ENCODE assay signal across 1 cellular context in the genomic region with DNA sequence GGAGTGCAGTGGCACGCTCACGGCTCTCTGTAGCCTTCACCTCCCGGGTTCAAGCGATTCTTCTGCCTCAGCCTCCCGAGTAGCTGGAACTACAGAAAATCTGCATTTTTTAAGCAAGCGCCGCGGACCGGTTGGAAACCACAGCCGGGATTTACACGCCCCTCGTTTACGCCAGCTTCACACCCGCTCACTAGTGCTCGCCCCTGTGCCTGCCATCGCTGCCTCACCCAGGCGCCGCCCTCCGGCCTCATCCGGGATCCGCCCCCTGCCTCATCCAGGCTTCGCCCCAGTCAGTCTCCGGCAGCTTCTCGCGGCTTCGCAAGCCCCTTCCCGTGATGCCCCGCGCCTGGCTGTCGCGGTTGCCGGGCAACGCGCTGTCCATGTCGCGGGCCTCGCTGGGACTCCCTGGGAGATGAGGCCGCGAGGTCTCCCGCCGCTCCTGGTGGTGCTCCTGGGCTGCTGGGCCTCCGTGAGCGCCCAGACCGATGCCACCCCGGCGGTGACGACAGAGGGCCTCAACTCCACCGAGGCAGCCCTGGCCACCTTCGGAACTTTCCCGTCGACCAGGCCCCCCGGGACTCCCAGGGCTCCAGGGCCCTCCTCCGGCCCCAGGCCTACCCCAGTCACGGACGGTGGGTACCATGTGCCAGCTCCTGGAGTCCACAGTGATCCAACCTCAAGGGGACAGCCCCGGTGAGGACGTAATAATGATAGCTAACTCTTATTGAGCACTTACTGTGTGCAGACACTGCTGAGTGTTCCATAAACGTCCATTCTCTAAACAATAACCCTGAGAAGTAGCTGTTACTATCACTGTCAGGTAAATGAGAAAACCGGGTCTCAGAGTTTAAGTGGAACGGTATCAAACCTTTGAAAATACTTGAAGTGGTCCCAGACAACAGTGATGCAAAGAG.
TF ChIP-seq lines count a peak whose summit lies in the region.

A gene (plus strand): TSS at position 359 of the 914 bp plus-strand sequence. CDS start 54 bp downstream, at position 413.

TF ChIP-seq in HepG2, 621 proteins besides CTCF, POLR2A, EP300 and RAD21 (continued from another document and continues in another):
- TF ChIP-seq, protein P1, sequence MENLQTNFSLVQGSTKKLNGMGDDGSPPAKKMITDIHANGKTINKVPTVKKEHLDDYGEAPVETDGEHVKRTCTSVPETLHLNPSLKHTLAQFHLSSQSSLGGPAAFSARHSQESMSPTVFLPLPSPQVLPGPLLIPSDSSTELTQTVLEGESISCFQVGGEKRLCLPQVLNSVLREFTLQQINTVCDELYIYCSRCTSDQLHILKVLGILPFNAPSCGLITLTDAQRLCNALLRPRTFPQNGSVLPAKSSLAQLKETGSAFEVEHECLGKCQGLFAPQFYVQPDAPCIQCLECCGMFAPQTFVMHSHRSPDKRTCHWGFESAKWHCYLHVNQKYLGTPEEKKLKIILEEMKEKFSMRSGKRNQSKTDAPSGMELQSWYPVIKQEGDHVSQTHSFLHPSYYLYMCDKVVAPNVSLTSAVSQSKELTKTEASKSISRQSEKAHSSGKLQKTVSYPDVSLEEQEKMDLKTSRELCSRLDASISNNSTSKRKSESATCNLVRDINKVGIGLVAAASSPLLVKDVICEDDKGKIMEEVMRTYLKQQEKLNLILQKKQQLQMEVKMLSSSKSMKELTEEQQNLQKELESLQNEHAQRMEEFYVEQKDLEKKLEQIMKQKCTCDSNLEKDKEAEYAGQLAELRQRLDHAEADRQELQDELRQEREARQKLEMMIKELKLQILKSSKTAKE (CRISPR knock-in tag; IDR thresholded peaks at IDR 0.05; ENCODE audit: borderline replicate concordance): no peak
- TF ChIP-seq PHF8 (CRISPR knock-in tag; IDR thresholded peaks at IDR 0.05): peak; percentile 96
- no peak for TF ChIP-seq ADNP (CRISPR knock-in tag; IDR thresholded peaks at IDR 0.05)
- 0 out of 2 replicates have a peak, but pooled peaks have one; percentile 17 for TF ChIP-seq MED13 (CRISPR knock-in tag; IDR thresholded peaks at IDR 0.05)
- no peak for TF ChIP-seq ZNF878 (CRISPR knock-in tag; IDR thresholded peaks at IDR 0.05)
- peak; percentile 65; the same call in 1 of the 2 replicates for TF ChIP-seq ZNF543 (CRISPR knock-in tag; IDR thresholded peaks at IDR 0.05)
- TF ChIP-seq, protein P2, sequence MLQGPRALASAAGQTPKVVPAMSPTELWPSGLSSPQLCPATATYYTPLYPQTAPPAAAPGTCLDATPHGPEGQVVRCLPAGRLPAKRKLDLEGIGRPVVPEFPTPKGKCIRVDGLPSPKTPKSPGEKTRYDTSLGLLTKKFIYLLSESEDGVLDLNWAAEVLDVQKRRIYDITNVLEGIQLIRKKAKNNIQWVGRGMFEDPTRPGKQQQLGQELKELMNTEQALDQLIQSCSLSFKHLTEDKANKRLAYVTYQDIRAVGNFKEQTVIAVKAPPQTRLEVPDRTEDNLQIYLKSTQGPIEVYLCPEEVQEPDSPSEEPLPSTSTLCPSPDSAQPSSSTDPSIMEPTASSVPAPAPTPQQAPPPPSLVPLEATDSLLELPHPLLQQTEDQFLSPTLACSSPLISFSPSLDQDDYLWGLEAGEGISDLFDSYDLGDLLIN (CRISPR knock-in tag; IDR thresholded peaks at IDR 0.05; ENCODE audit: borderline replicate concordance): no peak
- TF ChIP-seq, protein P3, sequence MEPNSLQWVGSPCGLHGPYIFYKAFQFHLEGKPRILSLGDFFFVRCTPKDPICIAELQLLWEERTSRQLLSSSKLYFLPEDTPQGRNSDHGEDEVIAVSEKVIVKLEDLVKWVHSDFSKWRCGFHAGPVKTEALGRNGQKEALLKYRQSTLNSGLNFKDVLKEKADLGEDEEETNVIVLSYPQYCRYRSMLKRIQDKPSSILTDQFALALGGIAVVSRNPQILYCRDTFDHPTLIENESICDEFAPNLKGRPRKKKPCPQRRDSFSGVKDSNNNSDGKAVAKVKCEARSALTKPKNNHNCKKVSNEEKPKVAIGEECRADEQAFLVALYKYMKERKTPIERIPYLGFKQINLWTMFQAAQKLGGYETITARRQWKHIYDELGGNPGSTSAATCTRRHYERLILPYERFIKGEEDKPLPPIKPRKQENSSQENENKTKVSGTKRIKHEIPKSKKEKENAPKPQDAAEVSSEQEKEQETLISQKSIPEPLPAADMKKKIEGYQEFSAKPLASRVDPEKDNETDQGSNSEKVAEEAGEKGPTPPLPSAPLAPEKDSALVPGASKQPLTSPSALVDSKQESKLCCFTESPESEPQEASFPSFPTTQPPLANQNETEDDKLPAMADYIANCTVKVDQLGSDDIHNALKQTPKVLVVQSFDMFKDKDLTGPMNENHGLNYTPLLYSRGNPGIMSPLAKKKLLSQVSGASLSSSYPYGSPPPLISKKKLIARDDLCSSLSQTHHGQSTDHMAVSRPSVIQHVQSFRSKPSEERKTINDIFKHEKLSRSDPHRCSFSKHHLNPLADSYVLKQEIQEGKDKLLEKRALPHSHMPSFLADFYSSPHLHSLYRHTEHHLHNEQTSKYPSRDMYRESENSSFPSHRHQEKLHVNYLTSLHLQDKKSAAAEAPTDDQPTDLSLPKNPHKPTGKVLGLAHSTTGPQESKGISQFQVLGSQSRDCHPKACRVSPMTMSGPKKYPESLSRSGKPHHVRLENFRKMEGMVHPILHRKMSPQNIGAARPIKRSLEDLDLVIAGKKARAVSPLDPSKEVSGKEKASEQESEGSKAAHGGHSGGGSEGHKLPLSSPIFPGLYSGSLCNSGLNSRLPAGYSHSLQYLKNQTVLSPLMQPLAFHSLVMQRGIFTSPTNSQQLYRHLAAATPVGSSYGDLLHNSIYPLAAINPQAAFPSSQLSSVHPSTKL (CRISPR knock-in tag; IDR thresholded peaks at IDR 0.05): no peak
- TF ChIP-seq, protein P4, sequence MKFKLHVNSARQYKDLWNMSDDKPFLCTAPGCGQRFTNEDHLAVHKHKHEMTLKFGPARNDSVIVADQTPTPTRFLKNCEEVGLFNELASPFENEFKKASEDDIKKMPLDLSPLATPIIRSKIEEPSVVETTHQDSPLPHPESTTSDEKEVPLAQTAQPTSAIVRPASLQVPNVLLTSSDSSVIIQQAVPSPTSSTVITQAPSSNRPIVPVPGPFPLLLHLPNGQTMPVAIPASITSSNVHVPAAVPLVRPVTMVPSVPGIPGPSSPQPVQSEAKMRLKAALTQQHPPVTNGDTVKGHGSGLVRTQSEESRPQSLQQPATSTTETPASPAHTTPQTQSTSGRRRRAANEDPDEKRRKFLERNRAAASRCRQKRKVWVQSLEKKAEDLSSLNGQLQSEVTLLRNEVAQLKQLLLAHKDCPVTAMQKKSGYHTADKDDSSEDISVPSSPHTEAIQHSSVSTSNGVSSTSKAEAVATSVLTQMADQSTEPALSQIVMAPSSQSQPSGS (CRISPR knock-in tag; IDR thresholded peaks at IDR 0.05): no peak
- no peak for TF ChIP-seq NCOR1 (IDR thresholded peaks at IDR 0.05; ENCODE audit: borderline replicate concordance, low read length)
- TF ChIP-seq, protein P5, sequence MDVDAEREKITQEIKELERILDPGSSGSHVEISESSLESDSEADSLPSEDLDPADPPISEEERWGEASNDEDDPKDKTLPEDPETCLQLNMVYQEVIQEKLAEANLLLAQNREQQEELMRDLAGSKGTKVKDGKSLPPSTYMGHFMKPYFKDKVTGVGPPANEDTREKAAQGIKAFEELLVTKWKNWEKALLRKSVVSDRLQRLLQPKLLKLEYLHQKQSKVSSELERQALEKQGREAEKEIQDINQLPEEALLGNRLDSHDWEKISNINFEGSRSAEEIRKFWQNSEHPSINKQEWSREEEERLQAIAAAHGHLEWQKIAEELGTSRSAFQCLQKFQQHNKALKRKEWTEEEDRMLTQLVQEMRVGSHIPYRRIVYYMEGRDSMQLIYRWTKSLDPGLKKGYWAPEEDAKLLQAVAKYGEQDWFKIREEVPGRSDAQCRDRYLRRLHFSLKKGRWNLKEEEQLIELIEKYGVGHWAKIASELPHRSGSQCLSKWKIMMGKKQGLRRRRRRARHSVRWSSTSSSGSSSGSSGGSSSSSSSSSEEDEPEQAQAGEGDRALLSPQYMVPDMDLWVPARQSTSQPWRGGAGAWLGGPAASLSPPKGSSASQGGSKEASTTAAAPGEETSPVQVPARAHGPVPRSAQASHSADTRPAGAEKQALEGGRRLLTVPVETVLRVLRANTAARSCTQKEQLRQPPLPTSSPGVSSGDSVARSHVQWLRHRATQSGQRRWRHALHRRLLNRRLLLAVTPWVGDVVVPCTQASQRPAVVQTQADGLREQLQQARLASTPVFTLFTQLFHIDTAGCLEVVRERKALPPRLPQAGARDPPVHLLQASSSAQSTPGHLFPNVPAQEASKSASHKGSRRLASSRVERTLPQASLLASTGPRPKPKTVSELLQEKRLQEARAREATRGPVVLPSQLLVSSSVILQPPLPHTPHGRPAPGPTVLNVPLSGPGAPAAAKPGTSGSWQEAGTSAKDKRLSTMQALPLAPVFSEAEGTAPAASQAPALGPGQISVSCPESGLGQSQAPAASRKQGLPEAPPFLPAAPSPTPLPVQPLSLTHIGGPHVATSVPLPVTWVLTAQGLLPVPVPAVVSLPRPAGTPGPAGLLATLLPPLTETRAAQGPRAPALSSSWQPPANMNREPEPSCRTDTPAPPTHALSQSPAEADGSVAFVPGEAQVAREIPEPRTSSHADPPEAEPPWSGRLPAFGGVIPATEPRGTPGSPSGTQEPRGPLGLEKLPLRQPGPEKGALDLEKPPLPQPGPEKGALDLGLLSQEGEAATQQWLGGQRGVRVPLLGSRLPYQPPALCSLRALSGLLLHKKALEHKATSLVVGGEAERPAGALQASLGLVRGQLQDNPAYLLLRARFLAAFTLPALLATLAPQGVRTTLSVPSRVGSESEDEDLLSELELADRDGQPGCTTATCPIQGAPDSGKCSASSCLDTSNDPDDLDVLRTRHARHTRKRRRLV (CRISPR knock-in tag; IDR thresholded peaks at IDR 0.05): no peak
- TF ChIP-seq RXRA (CRISPR knock-in tag; IDR thresholded peaks at IDR 0.05): 0 out of 2 replicates have a peak, but pooled peaks have one; percentile 40
- TF ChIP-seq ZNF782 (CRISPR knock-in tag; IDR thresholded peaks at IDR 0.05; ENCODE audit: borderline replicate concordance): 0 out of 2 replicates have a peak, but pooled peaks have one; percentile 51
- no peak; the same call in 1 of the 2 replicates for TF ChIP-seq SAFB2 (CRISPR knock-in tag; IDR thresholded peaks at IDR 0.05; ENCODE audit: borderline replicate concordance, low read depth)
- no peak for TF ChIP-seq ZNF282 (IDR thresholded peaks at IDR 0.05; ENCODE audit: partially characterized antibody)
- TF ChIP-seq ZNF83 (CRISPR knock-in tag; IDR thresholded peaks at IDR 0.05; ENCODE audit: borderline replicate concordance): 0 out of 2 replicates have a peak, but pooled peaks have one; percentile 42
- no peak for TF ChIP-seq NFE2 (CRISPR knock-in tag; IDR thresholded peaks at IDR 0.05)
- TF ChIP-seq JARID2 (CRISPR knock-in tag; IDR thresholded peaks at IDR 0.05; ENCODE audit: insufficient replicate concordance): no peak
- 0 out of 2 replicates have a peak, but pooled peaks have one; percentile 40 for TF ChIP-seq ZSCAN20 (CRISPR knock-in tag; IDR thresholded peaks at IDR 0.05; ENCODE audit: borderline replicate concordance)
- TF ChIP-seq, protein P6, sequence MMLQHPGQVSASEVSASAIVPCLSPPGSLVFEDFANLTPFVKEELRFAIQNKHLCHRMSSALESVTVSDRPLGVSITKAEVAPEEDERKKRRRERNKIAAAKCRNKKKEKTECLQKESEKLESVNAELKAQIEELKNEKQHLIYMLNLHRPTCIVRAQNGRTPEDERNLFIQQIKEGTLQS (CRISPR knock-in tag; IDR thresholded peaks at IDR 0.05): no peak
- peak; percentile 48 for TF ChIP-seq NKX3-1 (CRISPR knock-in tag; IDR thresholded peaks at IDR 0.05)
- TF ChIP-seq, protein P7, sequence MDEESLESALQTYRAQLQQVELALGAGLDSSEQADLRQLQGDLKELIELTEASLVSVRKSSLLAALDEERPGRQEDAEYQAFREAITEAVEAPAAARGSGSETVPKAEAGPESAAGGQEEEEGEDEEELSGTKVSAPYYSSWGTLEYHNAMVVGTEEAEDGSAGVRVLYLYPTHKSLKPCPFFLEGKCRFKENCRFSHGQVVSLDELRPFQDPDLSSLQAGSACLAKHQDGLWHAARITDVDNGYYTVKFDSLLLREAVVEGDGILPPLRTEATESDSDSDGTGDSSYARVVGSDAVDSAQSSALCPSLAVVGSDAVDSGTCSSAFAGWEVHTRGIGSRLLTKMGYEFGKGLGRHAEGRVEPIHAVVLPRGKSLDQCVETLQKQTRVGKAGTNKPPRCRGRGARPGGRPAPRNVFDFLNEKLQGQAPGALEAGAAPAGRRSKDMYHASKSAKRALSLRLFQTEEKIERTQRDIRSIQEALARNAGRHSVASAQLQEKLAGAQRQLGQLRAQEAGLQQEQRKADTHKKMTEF (CRISPR knock-in tag; IDR thresholded peaks at IDR 0.05): peak; percentile 92
- no peak for TF ChIP-seq RBM39 (IDR thresholded peaks at IDR 0.05; ENCODE audit: low read depth, low read length, poor library complexity, severe bottlenecking)
- peak; percentile 52; the same call in 1 of the 2 replicates for TF ChIP-seq RXRB (CRISPR knock-in tag; IDR thresholded peaks at IDR 0.05; ENCODE audit: borderline replicate concordance)
- no peak for TF ChIP-seq ATM (IDR thresholded peaks at IDR 0.05; ENCODE audit: borderline replicate concordance)
- TF ChIP-seq KLF11 (CRISPR knock-in tag; IDR thresholded peaks at IDR 0.05): peak; percentile 49
- TF ChIP-seq, protein P8, sequence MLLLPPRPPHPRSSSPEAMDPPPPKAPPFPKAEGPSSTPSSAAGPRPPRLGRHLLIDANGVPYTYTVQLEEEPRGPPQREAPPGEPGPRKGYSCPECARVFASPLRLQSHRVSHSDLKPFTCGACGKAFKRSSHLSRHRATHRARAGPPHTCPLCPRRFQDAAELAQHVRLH (CRISPR knock-in tag; IDR thresholded peaks at IDR 0.05; ENCODE audit: borderline replicate concordance, low read depth): no peak
- 0 out of 2 replicates have a peak, but pooled peaks have one; percentile 54 for TF ChIP-seq BRD4 (CRISPR knock-in tag; IDR thresholded peaks at IDR 0.05)
- no peak for TF ChIP-seq NR2F6 (IDR thresholded peaks at IDR 0.05)
- TF ChIP-seq NR2F6 (CRISPR knock-in tag; IDR thresholded peaks at IDR 0.05): no peak; the same call in 1 of the 2 replicates
- no peak for TF ChIP-seq ATF1 (CRISPR knock-in tag; IDR thresholded peaks at IDR 0.05)
- TF ChIP-seq REL (CRISPR knock-in tag; conservative IDR thresholded peaks at IDR 0.05): no peak
- peak; percentile 44; the same call in 1 of the 2 replicates for TF ChIP-seq ZNF678 (CRISPR knock-in tag; IDR thresholded peaks at IDR 0.05)
- TF ChIP-seq, protein P9, sequence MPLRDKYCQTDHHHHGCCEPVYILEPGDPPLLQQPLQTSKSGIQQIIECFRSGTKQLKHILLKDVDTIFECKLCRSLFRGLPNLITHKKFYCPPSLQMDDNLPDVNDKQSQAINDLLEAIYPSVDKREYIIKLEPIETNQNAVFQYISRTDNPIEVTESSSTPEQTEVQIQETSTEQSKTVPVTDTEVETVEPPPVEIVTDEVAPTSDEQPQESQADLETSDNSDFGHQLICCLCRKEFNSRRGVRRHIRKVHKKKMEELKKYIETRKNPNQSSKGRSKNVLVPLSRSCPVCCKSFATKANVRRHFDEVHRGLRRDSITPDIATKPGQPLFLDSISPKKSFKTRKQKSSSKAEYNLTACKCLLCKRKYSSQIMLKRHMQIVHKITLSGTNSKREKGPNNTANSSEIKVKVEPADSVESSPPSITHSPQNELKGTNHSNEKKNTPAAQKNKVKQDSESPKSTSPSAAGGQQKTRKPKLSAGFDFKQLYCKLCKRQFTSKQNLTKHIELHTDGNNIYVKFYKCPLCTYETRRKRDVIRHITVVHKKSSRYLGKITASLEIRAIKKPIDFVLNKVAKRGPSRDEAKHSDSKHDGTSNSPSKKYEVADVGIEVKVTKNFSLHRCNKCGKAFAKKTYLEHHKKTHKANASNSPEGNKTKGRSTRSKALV (CRISPR knock-in tag; IDR thresholded peaks at IDR 0.05): 0 out of 2 replicates have a peak, but pooled peaks have one; percentile 33
- no peak for TF ChIP-seq SP140L (CRISPR knock-in tag; IDR thresholded peaks at IDR 0.05; ENCODE audit: borderline replicate concordance)
- no peak for TF ChIP-seq ZC3H4 (CRISPR knock-in tag; IDR thresholded peaks at IDR 0.05; ENCODE audit: borderline replicate concordance)
- no peak for TF ChIP-seq NFE2L1 (CRISPR knock-in tag; IDR thresholded peaks at IDR 0.05; ENCODE audit: borderline replicate concordance)
- no peak for TF ChIP-seq ZNF235 (CRISPR knock-in tag; IDR thresholded peaks at IDR 0.05; ENCODE audit: borderline replicate concordance)
- no peak for TF ChIP-seq ZNF431 (CRISPR knock-in tag; IDR thresholded peaks at IDR 0.05; ENCODE audit: borderline replicate concordance, low read depth)
